Comparison of ENCODE assay signal across 9 cellular contexts in genomic region chr2:43178055-43178598, GRCh38. TPM values are rescaled to one million over a fixed set of nuclear protein-coding genes. Genes with fewer than 3 reads are reported as not detected.
DNase-seq lines count a peak whose midpoint lies in the region; ATAC-seq and TF ChIP-seq lines count a peak whose summit lies in the region.
"Had no signal": no experiment of that assay in that cellular context is flagged by ENCODE, and none has a peak within 500 bp of the region (broad histone marks: within the 10 kb centered on the region; RNA-seq: fewer than 3 reads in every experiment).

No MANE protein-coding gene starts in this region.

- peaks cover 30% of the 10 kb centered on the region for H3K4me1 ChIP-seq in iPS-15b (ENCODE audit: control insufficient read depth, insufficient read depth, low read length)
- H3K4me1 ChIP-seq in skeletal muscle tissue (ENCODE audit: control insufficient read depth in 3 of 3, insufficient read depth in 3 of 3, low read length in 3 of 3) = peaks cover 19 to 24% (median 22%) of the 10 kb centered on the region in 3 donors

- no peak for TF ChIP-seq CTCF in HL-60 (IDR thresholded peaks at IDR 0.05; ENCODE audit: insufficient read depth, low read length)

- H3K27me3 Mint-ChIP-seq in activated CD4-positive, alpha-beta memory T cell treated with anti-CD3 and anti-CD28 coated beads, Interleukin-2, amount 10 ng/mL, durations not matched to agents 7 days and 5 days = no peaks in the 10 kb centered on the region

- H3K36me3 ChIP-seq in iPS-15b (ENCODE audit: control insufficient read depth, insufficient read depth, low read length) (no peaks in the 10 kb centered on the region), skeletal muscle tissue (ENCODE audit: control insufficient read depth in 3 of 3, insufficient read depth in 3 of 3, low read length in 3 of 3) (no peaks in the 10 kb centered on the region)

- H3K27ac ChIP-seq in HL-60 (replicated peaks) (peak overlapping the region; percentile 88), skeletal muscle tissue (ENCODE audit: low read depth, low read length) (peak overlapping the region; percentile 97)

- no peak for ATAC-seq in GM19395 (IDR thresholded peaks at IDR 0.05; ENCODE audit: unreplicated experiment)

- H3K27me3 ChIP-seq in HL-60 (ENCODE audit: insufficient read depth, poor library complexity, severe bottlenecking) (no peaks in the 10 kb centered on the region), iPS-15b (ENCODE audit: control insufficient read depth, insufficient read depth, low read length) (no peaks in the 10 kb centered on the region), skeletal muscle tissue (ENCODE audit: control insufficient read depth in 3 of 3, insufficient read depth in 3 of 3, low read length in 3 of 3) (no peaks in the 10 kb centered on the region)
- H3K27me3 ChIP-seq: dorsolateral prefrontal cortex had no signal

- H3K4me3 Mint-ChIP-seq in activated CD4-positive, alpha-beta memory T cell treated with anti-CD3 and anti-CD28 coated beads, Interleukin-2, amount 10 ng/mL, durations not matched to agents 7 days and 5 days = no peak overlapping the region

- H3K36me3 Mint-ChIP-seq in activated CD4-positive, alpha-beta memory T cell treated with anti-CD3 and anti-CD28 coated beads, Interleukin-2, amount 10 ng/mL, durations not matched to agents 7 days and 5 days (ENCODE audit: low read depth) = no peaks in the 10 kb centered on the region

- CTCF ChIA-PET in activated CD4-positive, alpha-beta memory T cell treated with anti-CD3 and anti-CD28 coated beads, Interleukin-2, amount 10 ng/mL, durations not matched to agents 7 days and 5 days (lab: Charles Lee) = interaction anchor here (0.6 to 3.7 kb wide), 5 partner anchors 9 to 323 kb away, joined by 3 to 19 read pairs (median 4); no protein-coding TSS in a partner anchor

- H3K4me3 ChIP-seq in HL-60 (replicated peaks; ENCODE audit: insufficient read depth, low read length) = no peak overlapping the region
- no peak overlapping the region for H3K4me3 ChIP-seq in iPS-15b (ENCODE audit: low read depth, low read length)
- H3K4me3 ChIP-seq in skeletal muscle tissue (ENCODE audit: low read length in 3 of 3) = peak overlapping the region; percentile 8 to 52 (median 18)

- no peaks in the 10 kb centered on the region for H3K9me3 ChIP-seq in iPS-15b (ENCODE audit: control insufficient read depth, insufficient read depth, low read length)
- H3K9me3 ChIP-seq in skeletal muscle tissue (ENCODE audit: control insufficient read depth in 3 of 3, low read length in 3 of 3) = peaks cover 0 to 5% (median 0%) of the 10 kb centered on the region in 3 donors

- H3K9me3 Mint-ChIP-seq in activated CD4-positive, alpha-beta memory T cell treated with anti-CD3 and anti-CD28 coated beads, Interleukin-2, amount 10 ng/mL, durations not matched to agents 7 days and 5 days = no peaks in the 10 kb centered on the region

- DNase-seq in HL-60 (ENCODE audit: low read depth in 1 of 2, low spot score in 1 of 2) (no peak), NCI-H2227 treated with DMSO at 0.1 percent for 48 hours (lab: John Stamatoyannopoulos, UW) (no peak), NCI-H1694 treated with DMSO at 0.1 percent for 48 hours (lab: John Stamatoyannopoulos, UW) (no peak)
- DNase-seq in activated CD4-positive, alpha-beta memory T cell treated with anti-CD3 and anti-CD28 coated beads, Interleukin-2, amount 10 ng/mL, durations not matched to agents 7 days and 5 days = no peak
- no peak for DNase-seq in stimulated activated CD4-positive, alpha-beta T cell treated with anti-CD3 and anti-CD28 coated beads, Interleukin-12 subunit alpha, Interleukin-12 subunit beta, amount 100 ng/mL, for 4 hours
- DNase-seq: dorsolateral prefrontal cortex had no signal

- peaks cover 71% of the 10 kb centered on the region for H3K4me1 Mint-ChIP-seq in activated CD4-positive, alpha-beta memory T cell treated with anti-CD3 and anti-CD28 coated beads, Interleukin-2, amount 10 ng/mL, durations not matched to agents 7 days and 5 days

- POLR2A ChIA-PET in activated CD4-positive, alpha-beta memory T cell treated with anti-CD3 and anti-CD28 coated beads, Interleukin-2, amount 10 ng/mL, durations not matched to agents 7 days and 5 days (lab: Charles Lee) = interaction anchor here (0.7 to 14.8 kb wide), 5 partner anchors 10 to 45 kb away, joined by 3 to 403 read pairs (median 3); partner anchors contain the start of gene ZFP36L2

- H3K9ac ChIP-seq in iPS-15b (ENCODE audit: low read depth, low read length) (peak overlapping the region; percentile 8), skeletal muscle tissue (ENCODE audit: low read depth in 1 of 3, low read length in 3 of 3) (peak overlapping the region; percentile 74 to 86 (median 85))

- peak overlapping the region; percentile 87 for H3K27ac Mint-ChIP-seq in activated CD4-positive, alpha-beta memory T cell treated with anti-CD3 and anti-CD28 coated beads, Interleukin-2, amount 10 ng/mL, durations not matched to agents 7 days and 5 days

RNA-seq across cellular contexts. Expression of gene ZFP36L2, which starts 48.3 kb away (rescaled TPM):
- 100 to 1,000 TPM; 276 to 278 TPM for total RNA-seq in activated CD4-positive, alpha-beta memory T cell treated with anti-CD3 and anti-CD28 coated beads, Interleukin-2, amount 10 ng/mL, durations not matched to agents 7 days and 5 days
- 14.1 TPM for total RNA-seq in skeletal muscle tissue

Comparison
In these comparisons a context has a peak if more than half of its experiments do, and no peak if none do; other contexts are left out.
1. H3K4me3 ChIP-seq: peak in skeletal muscle tissue (3 of 3); none in HL-60 (single experiment) and iPS-15b (single experiment).
2. RNA of gene ZFP36L2, which starts 48.3 kb away (total RNA-seq): 276 to 278 TPM in activated CD4-positive, alpha-beta memory T cell treated with anti-CD3 and anti-CD28 coated beads, Interleukin-2, amount 10 ng/mL, durations not matched to agents 7 days and 5 days; 14.1 TPM in skeletal muscle tissue (single experiment); every median in the first group is over 10 times any median in the second.